Comparison of ENCODE assay signal across 1 cellular context in the genomic region with DNA sequence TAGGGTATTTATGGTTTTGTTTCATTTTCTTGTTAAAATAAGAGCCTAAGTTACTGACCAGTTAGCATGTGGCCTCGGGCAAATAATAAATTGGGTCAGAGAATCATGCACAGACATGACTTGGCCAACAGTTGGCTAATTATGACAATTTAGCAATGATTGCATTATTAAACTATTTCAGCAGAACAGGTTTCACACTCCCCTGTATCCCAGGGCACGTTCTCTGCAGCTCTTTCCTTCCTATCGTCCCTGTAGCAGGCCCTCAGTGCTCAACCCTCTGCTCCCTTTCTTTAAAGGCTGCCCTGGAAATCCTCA.
TF ChIP-seq lines count a peak whose summit lies in the region.

No MANE protein-coding gene starts in this region.

TF ChIP-seq in GM23338, 12 proteins besides CTCF, POLR2A, EP300 and RAD21 (continued from another document):
- TF ChIP-seq, protein P1, sequence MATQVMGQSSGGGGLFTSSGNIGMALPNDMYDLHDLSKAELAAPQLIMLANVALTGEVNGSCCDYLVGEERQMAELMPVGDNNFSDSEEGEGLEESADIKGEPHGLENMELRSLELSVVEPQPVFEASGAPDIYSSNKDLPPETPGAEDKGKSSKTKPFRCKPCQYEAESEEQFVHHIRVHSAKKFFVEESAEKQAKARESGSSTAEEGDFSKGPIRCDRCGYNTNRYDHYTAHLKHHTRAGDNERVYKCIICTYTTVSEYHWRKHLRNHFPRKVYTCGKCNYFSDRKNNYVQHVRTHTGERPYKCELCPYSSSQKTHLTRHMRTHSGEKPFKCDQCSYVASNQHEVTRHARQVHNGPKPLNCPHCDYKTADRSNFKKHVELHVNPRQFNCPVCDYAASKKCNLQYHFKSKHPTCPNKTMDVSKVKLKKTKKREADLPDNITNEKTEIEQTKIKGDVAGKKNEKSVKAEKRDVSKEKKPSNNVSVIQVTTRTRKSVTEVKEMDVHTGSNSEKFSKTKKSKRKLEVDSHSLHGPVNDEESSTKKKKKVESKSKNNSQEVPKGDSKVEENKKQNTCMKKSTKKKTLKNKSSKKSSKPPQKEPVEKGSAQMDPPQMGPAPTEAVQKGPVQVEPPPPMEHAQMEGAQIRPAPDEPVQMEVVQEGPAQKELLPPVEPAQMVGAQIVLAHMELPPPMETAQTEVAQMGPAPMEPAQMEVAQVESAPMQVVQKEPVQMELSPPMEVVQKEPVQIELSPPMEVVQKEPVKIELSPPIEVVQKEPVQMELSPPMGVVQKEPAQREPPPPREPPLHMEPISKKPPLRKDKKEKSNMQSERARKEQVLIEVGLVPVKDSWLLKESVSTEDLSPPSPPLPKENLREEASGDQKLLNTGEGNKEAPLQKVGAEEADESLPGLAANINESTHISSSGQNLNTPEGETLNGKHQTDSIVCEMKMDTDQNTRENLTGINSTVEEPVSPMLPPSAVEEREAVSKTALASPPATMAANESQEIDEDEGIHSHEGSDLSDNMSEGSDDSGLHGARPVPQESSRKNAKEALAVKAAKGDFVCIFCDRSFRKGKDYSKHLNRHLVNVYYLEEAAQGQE (IDR thresholded peaks at IDR 0.05; ENCODE audit: unreplicated experiment) = no peak
- TF ChIP-seq NANOG (IDR thresholded peaks at IDR 0.05; ENCODE audit: borderline replicate concordance) (no peak), STAT1 (IDR thresholded peaks at IDR 0.05; ENCODE audit: unreplicated experiment) (no peak), CREB1 (CRISPR knock-in tag; IDR thresholded peaks at IDR 0.05; ENCODE audit: low read depth) (no peak)
- TF ChIP-seq, protein P2, sequence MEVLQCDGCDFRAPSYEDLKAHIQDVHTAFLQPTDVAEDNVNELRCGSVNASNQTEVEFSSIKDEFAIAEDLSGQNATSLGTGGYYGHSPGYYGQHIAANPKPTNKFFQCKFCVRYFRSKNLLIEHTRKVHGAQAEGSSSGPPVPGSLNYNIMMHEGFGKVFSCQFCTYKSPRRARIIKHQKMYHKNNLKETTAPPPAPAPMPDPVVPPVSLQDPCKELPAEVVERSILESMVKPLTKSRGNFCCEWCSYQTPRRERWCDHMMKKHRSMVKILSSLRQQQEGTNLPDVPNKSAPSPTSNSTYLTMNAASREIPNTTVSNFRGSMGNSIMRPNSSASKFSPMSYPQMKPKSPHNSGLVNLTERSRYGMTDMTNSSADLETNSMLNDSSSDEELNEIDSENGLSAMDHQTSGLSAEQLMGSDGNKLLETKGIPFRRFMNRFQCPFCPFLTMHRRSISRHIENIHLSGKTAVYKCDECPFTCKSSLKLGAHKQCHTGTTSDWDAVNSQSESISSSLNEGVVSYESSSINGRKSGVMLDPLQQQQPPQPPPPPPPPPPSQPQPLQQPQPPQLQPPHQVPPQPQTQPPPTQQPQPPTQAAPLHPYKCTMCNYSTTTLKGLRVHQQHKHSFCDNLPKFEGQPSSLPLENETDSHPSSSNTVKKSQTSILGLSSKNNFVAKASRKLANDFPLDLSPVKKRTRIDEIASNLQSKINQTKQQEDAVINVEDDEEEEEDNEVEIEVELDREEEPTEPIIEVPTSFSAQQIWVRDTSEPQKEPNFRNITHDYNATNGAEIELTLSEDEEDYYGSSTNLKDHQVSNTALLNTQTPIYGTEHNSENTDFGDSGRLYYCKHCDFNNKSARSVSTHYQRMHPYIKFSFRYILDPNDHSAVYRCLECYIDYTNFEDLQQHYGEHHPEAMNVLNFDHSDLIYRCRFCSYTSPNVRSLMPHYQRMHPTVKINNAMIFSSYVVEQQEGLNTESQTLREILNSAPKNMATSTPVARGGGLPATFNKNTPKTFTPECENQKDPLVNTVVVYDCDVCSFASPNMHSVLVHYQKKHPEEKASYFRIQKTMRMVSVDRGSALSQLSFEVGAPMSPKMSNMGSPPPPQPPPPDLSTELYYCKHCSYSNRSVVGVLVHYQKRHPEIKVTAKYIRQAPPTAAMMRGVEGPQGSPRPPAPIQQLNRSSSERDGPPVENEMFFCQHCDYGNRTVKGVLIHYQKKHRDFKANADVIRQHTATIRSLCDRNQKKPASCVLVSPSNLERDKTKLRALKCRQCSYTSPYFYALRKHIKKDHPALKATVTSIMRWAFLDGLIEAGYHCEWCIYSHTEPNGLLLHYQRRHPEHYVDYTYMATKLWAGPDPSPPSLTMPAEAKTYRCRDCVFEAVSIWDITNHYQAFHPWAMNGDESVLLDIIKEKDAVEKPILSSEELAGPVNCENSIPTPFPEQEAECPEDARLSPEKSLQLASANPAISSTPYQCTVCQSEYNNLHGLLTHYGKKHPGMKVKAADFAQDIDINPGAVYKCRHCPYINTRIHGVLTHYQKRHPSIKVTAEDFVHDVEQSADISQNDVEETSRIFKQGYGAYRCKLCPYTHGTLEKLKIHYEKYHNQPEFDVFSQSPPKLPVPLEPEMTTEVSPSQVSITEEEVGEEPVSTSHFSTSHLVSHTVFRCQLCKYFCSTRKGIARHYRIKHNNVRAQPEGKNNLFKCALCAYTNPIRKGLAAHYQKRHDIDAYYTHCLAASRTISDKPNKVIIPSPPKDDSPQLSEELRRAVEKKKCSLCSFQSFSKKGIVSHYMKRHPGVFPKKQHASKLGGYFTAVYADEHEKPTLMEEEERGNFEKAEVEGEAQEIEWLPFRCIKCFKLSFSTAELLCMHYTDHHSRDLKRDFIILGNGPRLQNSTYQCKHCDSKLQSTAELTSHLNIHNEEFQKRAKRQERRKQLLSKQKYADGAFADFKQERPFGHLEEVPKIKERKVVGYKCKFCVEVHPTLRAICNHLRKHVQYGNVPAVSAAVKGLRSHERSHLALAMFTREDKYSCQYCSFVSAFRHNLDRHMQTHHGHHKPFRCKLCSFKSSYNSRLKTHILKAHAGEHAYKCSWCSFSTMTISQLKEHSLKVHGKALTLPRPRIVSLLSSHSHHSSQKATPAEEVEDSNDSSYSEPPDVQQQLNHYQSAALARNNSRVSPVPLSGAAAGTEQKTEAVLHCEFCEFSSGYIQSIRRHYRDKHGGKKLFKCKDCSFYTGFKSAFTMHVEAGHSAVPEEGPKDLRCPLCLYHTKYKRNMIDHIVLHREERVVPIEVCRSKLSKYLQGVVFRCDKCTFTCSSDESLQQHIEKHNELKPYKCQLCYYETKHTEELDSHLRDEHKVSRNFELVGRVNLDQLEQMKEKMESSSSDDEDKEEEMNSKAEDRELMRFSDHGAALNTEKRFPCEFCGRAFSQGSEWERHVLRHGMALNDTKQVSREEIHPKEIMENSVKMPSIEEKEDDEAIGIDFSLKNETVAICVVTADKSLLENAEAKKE (CRISPR knock-in tag; IDR thresholded peaks at IDR 0.05) = no peak
- TF ChIP-seq, protein P3, sequence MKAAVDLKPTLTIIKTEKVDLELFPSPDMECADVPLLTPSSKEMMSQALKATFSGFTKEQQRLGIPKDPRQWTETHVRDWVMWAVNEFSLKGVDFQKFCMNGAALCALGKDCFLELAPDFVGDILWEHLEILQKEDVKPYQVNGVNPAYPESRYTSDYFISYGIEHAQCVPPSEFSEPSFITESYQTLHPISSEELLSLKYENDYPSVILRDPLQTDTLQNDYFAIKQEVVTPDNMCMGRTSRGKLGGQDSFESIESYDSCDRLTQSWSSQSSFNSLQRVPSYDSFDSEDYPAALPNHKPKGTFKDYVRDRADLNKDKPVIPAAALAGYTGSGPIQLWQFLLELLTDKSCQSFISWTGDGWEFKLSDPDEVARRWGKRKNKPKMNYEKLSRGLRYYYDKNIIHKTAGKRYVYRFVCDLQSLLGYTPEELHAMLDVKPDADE (IDR thresholded peaks at IDR 0.05) = no peak
